Comparison of ENCODE assay signal across 9 cellular contexts in the genomic region with DNA sequence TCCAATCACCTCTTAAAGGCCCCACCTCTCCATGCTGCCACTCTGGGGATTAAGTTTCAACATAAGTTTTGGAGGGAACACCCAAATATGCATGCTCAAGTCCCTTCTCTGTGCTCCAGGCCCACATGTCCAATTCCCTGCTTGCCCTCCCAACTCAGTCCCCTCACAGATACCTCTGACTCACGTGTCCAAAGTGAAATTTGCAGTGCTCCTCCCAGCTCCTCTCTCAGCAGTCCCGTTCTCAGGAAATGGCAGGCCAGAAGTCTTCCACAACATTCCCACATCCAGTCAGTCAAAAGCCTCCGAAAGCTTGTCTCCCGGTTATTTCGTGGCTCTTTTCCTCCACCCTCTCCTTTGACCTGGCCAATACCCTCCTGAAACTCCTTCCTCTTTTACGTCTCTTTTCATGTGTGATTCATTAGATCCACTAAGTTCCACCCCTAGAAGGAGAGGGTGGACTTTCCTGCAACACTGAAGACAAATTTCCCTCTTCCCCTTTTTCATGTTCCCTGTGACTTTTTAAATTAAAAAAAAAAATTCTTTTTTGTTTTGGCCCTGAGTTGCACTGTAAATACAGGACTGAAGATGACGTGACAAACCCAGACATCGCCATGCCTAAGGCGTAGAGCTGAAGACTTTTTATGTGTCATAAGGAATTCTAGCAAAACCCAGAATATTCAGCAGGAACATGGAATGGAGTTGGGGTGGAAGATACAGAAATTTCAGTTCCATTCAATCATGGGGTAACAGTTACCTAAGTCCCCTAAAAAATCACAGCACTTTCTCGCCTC. TPM values are rescaled to one million over a fixed set of nuclear protein-coding genes. Genes with fewer than 3 reads are reported as not detected.
A peak's percentile ranks its signal among the peaks of the same experiment; 100 is the strongest.
DNase-seq lines count a peak whose midpoint lies in the region; ATAC-seq and TF ChIP-seq lines count a peak whose summit lies in the region.
"Had no signal": no experiment of that assay in that cellular context is flagged by ENCODE, and none has a peak within 500 bp of the region (broad histone marks: within the 10 kb centered on the region; RNA-seq: fewer than 3 reads in every experiment).

No MANE protein-coding gene starts in this region.

- CTCF ChIA-PET in mammary epithelial cell (lab: Charles Lee; ENCODE audit: low non-redundant PET), result no interaction called here

- no peaks in the 10 kb centered on the region for H3K36me3 ChIP-seq in breast epithelium
- H3K36me3 ChIP-seq in mammary epithelial cell (ENCODE audit: insufficient read depth, low read length), result no peaks in the 10 kb centered on the region
- no peaks in the 10 kb centered on the region for H3K36me3 ChIP-seq in adipocyte (ENCODE audit: control insufficient read depth, insufficient read depth, low read length, severe bottlenecking)
- H3K36me3 ChIP-seq in mucosa of rectum (ENCODE audit: control insufficient read depth in 2 of 2, insufficient read depth in 2 of 2, low read length in 2 of 2), result no peaks in the 10 kb centered on the region
- no peaks in the 10 kb centered on the region for H3K36me3 ChIP-seq in upper lobe of left lung

- H3K4me1 ChIP-seq in breast epithelium (peaks cover 0 to 10% of the 10 kb centered on the region in 2 donors), mammary epithelial cell (ENCODE audit: insufficient read depth, low read length) (peaks cover 18% of the 10 kb centered on the region), adipocyte (ENCODE audit: control insufficient read depth, insufficient read depth, low read length) (peaks cover 52% of the 10 kb centered on the region), mucosa of rectum (ENCODE audit: control insufficient read depth in 2 of 2, insufficient read depth in 2 of 2, low read length in 2 of 2) (peaks cover 14 to 17% of the 10 kb centered on the region in 2 donors), upper lobe of left lung (peaks cover 51 to 56% (median 52%) of the 10 kb centered on the region in 4 donors)

- 94% methylated on average over 9 of the region's 10 CpGs for WGBS in mammary epithelial cell (ENCODE audit: low coverage, missing lambda C conversion rate)
- 55 to 59% methylated on average over 10 of the region's 10 CpGs for WGBS in upper lobe of left lung, 2 donors

- peak in 1 of 2 donors; percentile 56 for ATAC-seq in upper lobe of left lung (ENCODE audit: low FRiP score in 2 of 2)
- ATAC-seq in GM21737 (IDR thresholded peaks at IDR 0.05; ENCODE audit: unreplicated experiment), result no peak
- ATAC-seq in GM18517 (IDR thresholded peaks at IDR 0.05; ENCODE audit: unreplicated experiment), result no peak

- no peak for DNase-seq in breast epithelium (ENCODE audit: low spot score in 2 of 2)
- no peak for DNase-seq in mammary epithelial cell
- DNase-seq in adipocyte (ENCODE audit: low read depth), result no peak
- no peak for DNase-seq in upper lobe of left lung
- DNase-seq in NK-92 treated with Interleukin-12 subunit alpha and Interleukin-12 subunit beta, amount 100 ng/mL, for 24 hours (lab: John Stamatoyannopoulos, UW), result no peak
- DNase-seq: NCI-H2029 had no signal

- H3K27me3 ChIP-seq in breast epithelium (no peaks in the 10 kb centered on the region), mammary epithelial cell (ENCODE audit: insufficient read depth, low read length) (no peaks in the 10 kb centered on the region), adipocyte (replicated peaks; ENCODE audit: control insufficient read depth, insufficient read depth, low read length) (no peaks in the 10 kb centered on the region), mucosa of rectum (ENCODE audit: control insufficient read depth in 2 of 2, insufficient read depth in 2 of 2, low read length in 2 of 2) (no peaks in the 10 kb centered on the region), upper lobe of left lung (no peaks in the 10 kb centered on the region)

- no peaks in the 10 kb centered on the region for H4K20me1 ChIP-seq in mammary epithelial cell (ENCODE audit: insufficient read depth, low read length)

- no peak overlapping the region for H2AFZ ChIP-seq in mammary epithelial cell (ENCODE audit: low read depth, low read length)

- H3K9ac ChIP-seq in mammary epithelial cell (ENCODE audit: insufficient read depth, low read length) (no peak overlapping the region), adipocyte (ENCODE audit: low read length) (peak overlapping the region; percentile 22), mucosa of rectum (ENCODE audit: low read depth in 1 of 2, low read length in 2 of 2) (peak overlapping the region; percentile 28 to 32)

- H3K27ac ChIP-seq in breast epithelium (peak overlapping the region; percentile 41 to 65), mammary epithelial cell (ENCODE audit: insufficient read depth, low read depth, low read length) (no peak overlapping the region), mucosa of rectum (ENCODE audit: low read depth in 2 of 2, low read length in 2 of 2) (peak overlapping the region; percentile 55 to 68), upper lobe of left lung (peak overlapping the region; percentile 67 to 99 (median 82))

- dilution Hi-C loops in mammary epithelial cell (cut with HindIII; ENCODE audit: low sequenced_read_pairs), result no loop called here

- H3K79me2 ChIP-seq in mammary epithelial cell (ENCODE audit: insufficient read depth, low read length), result no peaks in the 10 kb centered on the region

- TF ChIP-seq POLR2A in breast epithelium (IDR thresholded peaks at IDR 0.05) (no peak), upper lobe of left lung (IDR thresholded peaks at IDR 0.05) (peak in 2 of 4 donors; percentile 26 to 88)

- TF ChIP-seq EP300 in upper lobe of left lung (IDR thresholded peaks at IDR 0.05), result no peak

- H3K9me3 ChIP-seq in breast epithelium (no peaks in the 10 kb centered on the region), mammary epithelial cell (replicated peaks; ENCODE audit: insufficient read depth, low read length) (no peaks in the 10 kb centered on the region), adipocyte (ENCODE audit: control insufficient read depth, low read length) (no peaks in the 10 kb centered on the region), mucosa of rectum (ENCODE audit: control insufficient read depth in 2 of 2, low read length in 2 of 2) (no peaks in the 10 kb centered on the region), upper lobe of left lung (no peaks in the 10 kb centered on the region)

- intact Hi-C loops in breast epithelium (cut with DNase I; ENCODE audit: low total_unique reads), result no loop called here
- intact Hi-C loops in mammary epithelial cell (cut with micrococcal nuclease), result no loop called here

- no TSS peak for BruUV-seq in mammary epithelial cell (replicated peaks; lab: Mats Ljungman, UMichigan)

- H3K4me3 ChIP-seq in breast epithelium, result peak overlapping the region; percentile 18 to 63 (median 43)
- H3K4me3 ChIP-seq in mammary epithelial cell (replicated peaks in 1 of 3; ENCODE audit: insufficient read depth in 1 of 3, low read depth in 2 of 3, low read length in 3 of 3), result no peak overlapping the region
- peak overlapping the region; percentile 18 for H3K4me3 ChIP-seq in adipocyte (ENCODE audit: low read length)
- peak overlapping the region in 1 of 2 donors; percentile 59 for H3K4me3 ChIP-seq in mucosa of rectum (ENCODE audit: low read length in 2 of 2)
- peak overlapping the region in 3 of 4 donors; percentile 24 to 83 (median 33) for H3K4me3 ChIP-seq in upper lobe of left lung

- TF ChIP-seq CTCF in breast epithelium (IDR thresholded peaks at IDR 0.05) (no peak), mammary epithelial cell (conservative IDR thresholded peaks at IDR 0.05 in 1 of 2, IDR thresholded peaks at IDR 0.05 in 1 of 2; ENCODE audit: extremely low read depth in 1 of 2, insufficient read depth in 1 of 2, low read depth in 1 of 2, low read length in 2 of 2) (no peak), upper lobe of left lung (IDR thresholded peaks at IDR 0.05) (no peak)

- in situ Hi-C loops in mammary epithelial cell (cut with MboI; ENCODE audit: low sequenced_read_pairs in 2 of 2), result no loop called here

- no peak overlapping the region for H3K4me2 ChIP-seq in mammary epithelial cell (ENCODE audit: insufficient read depth, low read depth, low read length)

RNA-seq across cellular contexts. Expression of gene MGAT1, which starts 12.8 kb away (rescaled TPM):
- total RNA-seq in breast epithelium, result 100 to 1,000 TPM; 127 to 236 (median 163) TPM
- 100 to 1,000 TPM in 1 of 2 donors, 10 to 100 TPM in 1; 91.4 to 177 TPM for total RNA-seq in mammary epithelial cell
- 134 TPM for polyA plus RNA-seq in mammary epithelial cell
- polyA minus RNA-seq in mammary epithelial cell, result 122 TPM
- total RNA-seq in upper lobe of left lung, result 100 to 1,000 TPM; 148 to 392 (median 277) TPM

RNA-seq across cellular contexts. Expression of gene ZFP62, which starts 45.6 kb away (rescaled TPM):
- 10 to 100 TPM; 18.6 to 49.6 (median 35.4) TPM for total RNA-seq in breast epithelium
- total RNA-seq in mammary epithelial cell, result 10 to 100 TPM; 17.2 to 17.5 TPM
- 6.7 TPM for polyA plus RNA-seq in mammary epithelial cell
- polyA minus RNA-seq in mammary epithelial cell, result 40.5 TPM
- total RNA-seq in upper lobe of left lung, result 10 to 100 TPM; 19.6 to 41.2 (median 26.1) TPM

Comparison
In these comparisons a context has a peak if more than half of its experiments do, and no peak if none do; other contexts are left out.
1. H3K4me3 ChIP-seq: peak in breast epithelium (3 of 3), adipocyte (single experiment) and upper lobe of left lung (3 of 4); none in mammary epithelial cell (0 of 3).